18 cellular contexts compared by ENCODE assay signal in genomic region chr6:161188547-161189465, GRCh38.
DNase-seq lines count a peak whose midpoint lies in the region; ATAC-seq, FAIRE-seq and TF ChIP-seq lines count a peak whose summit lies in the region.
"Had no signal": no experiment of that assay in that cellular context is flagged by ENCODE, and none has a peak within 500 bp of the region (broad histone marks: within the 10 kb centered on the region; RNA-seq: fewer than 3 reads in every experiment).

No MANE protein-coding gene starts in this region.

- TF ChIP-seq POLR2A in HepG2 (IDR thresholded peaks at IDR 0.05; ENCODE audit: insufficient read depth in 1 of 2, low read depth in 2 of 2, low read length in 2 of 2) (no peak), right lobe of liver (IDR thresholded peaks at IDR 0.05) (no peak), K562 (conservative IDR thresholded peaks at IDR 0.05) (no peak)

- CTCF ChIA-PET in HepG2 (lab: Yijun Ruan, JAX; ENCODE audit: low intra/inter-chr PET ratio, low total read pairs) (no interaction called here), K562 (lab: Yijun Ruan, JAX; ENCODE audit: low intra/inter-chr PET ratio) (interaction anchor here (0.7 kb wide), 1 partner anchor 10 kb away, joined by 3 read pairs; no protein-coding TSS in a partner anchor)
- CTCF ChIA-PET in activated CD4-positive, alpha-beta memory T cell treated with anti-CD3 and anti-CD28 coated beads, Interleukin-2, amount 10 ng/mL, durations not matched to agents 7 days and 5 days (lab: Charles Lee): no interaction called here

- no peaks in the 10 kb centered on the region for H3K27me3 Mint-ChIP-seq in activated CD4-positive, alpha-beta memory T cell treated with anti-CD3 and anti-CD28 coated beads, Interleukin-2, amount 10 ng/mL, durations not matched to agents 7 days and 5 days
- H3K27me3 Mint-ChIP-seq: CD4-positive, CD25-positive, alpha-beta regulatory T cell had no signal

- H3K4me1 ChIP-seq in HepG2 (ENCODE audit: insufficient read depth, low read length) (no peaks in the 10 kb centered on the region), right lobe of liver (no peaks in the 10 kb centered on the region), K562 (replicated peaks in 1 of 2; ENCODE audit: control insufficient read depth in 2 of 2, insufficient read depth in 2 of 2, low read length in 2 of 2) (peaks cover 2 to 8% of the 10 kb centered on the region in 2 experiments; a peak in 3 of 5 replicates)
- H3K4me1 ChIP-seq: HAP-1 had no signal

- no peak overlapping the region for H3K4me2 ChIP-seq in HepG2 (ENCODE audit: low read depth, low read length)
- H3K4me2 ChIP-seq in K562 (ENCODE audit: insufficient read depth, low read length): no peak overlapping the region
- H3K4me2 ChIP-seq: BLaER1 treated with 17β-estradiol and CSF1 and Interleukin-3, amounts not matched to agents 10 nM and 100 nM had no signal

- no peak for FAIRE-seq in HepG2 (lab: Jason Lieb, UNC)
- no peak for FAIRE-seq in K562 (lab: Jason Lieb, UNC)
- FAIRE-seq: GM12878, HTR-8/SVneo had no signal

- TF ChIP-seq RAD21 in HepG2 (CRISPR knock-in tag; IDR thresholded peaks at IDR 0.05) (no peak), K562 (CRISPR knock-in tag; conservative IDR thresholded peaks at IDR 0.05 in 1 of 2, IDR thresholded peaks at IDR 0.05 in 1 of 2) (no peak)

- H3K27ac Mint-ChIP-seq in activated CD4-positive, alpha-beta memory T cell treated with anti-CD3 and anti-CD28 coated beads, Interleukin-2, amount 10 ng/mL, durations not matched to agents 7 days and 5 days: no peak overlapping the region
- H3K27ac Mint-ChIP-seq: CD4-positive, CD25-positive, alpha-beta regulatory T cell had no signal

- H3K4me3 Mint-ChIP-seq in activated CD4-positive, alpha-beta memory T cell treated with anti-CD3 and anti-CD28 coated beads, Interleukin-2, amount 10 ng/mL, durations not matched to agents 7 days and 5 days: no peak overlapping the region
- H3K4me3 Mint-ChIP-seq: CD4-positive, CD25-positive, alpha-beta regulatory T cell had no signal

- H3K36me3 Mint-ChIP-seq in activated CD4-positive, alpha-beta memory T cell treated with anti-CD3 and anti-CD28 coated beads, Interleukin-2, amount 10 ng/mL, durations not matched to agents 7 days and 5 days (ENCODE audit: low read depth): peaks cover 15% of the 10 kb centered on the region

- peaks cover 10% of the 10 kb centered on the region for H3K4me1 Mint-ChIP-seq in activated CD4-positive, alpha-beta memory T cell treated with anti-CD3 and anti-CD28 coated beads, Interleukin-2, amount 10 ng/mL, durations not matched to agents 7 days and 5 days

- H3K4me3 ChIP-seq in HepG2 (replicated peaks in 1 of 3; ENCODE audit: insufficient read depth in 1 of 3, low read depth in 2 of 3, low read length in 3 of 3) (no peak overlapping the region), right lobe of liver (no peak overlapping the region), K562 (no peak overlapping the region), dorsolateral prefrontal cortex (no peak overlapping the region)
- H3K4me3 ChIP-seq: BLaER1 treated with 17β-estradiol and CSF1 and Interleukin-3, amounts not matched to agents 10 nM and 100 nM; GM12878; HAP-1 had no signal

- H3K9ac ChIP-seq in HepG2 (ENCODE audit: insufficient read depth, low read depth, low read length) (no peak overlapping the region), K562 (ENCODE audit: insufficient read depth in 1 of 2, low read depth in 2 of 2, low read length in 2 of 2) (no peak overlapping the region)
- H3K9ac ChIP-seq: BLaER1 treated with 17β-estradiol and CSF1 and Interleukin-3, amounts not matched to agents 10 nM and 100 nM had no signal

- TF ChIP-seq CTCF in HepG2 (CRISPR knock-in tag; IDR thresholded peaks at IDR 0.05): no peak
- TF ChIP-seq CTCF in right lobe of liver (IDR thresholded peaks at IDR 0.05): no peak
- TF ChIP-seq CTCF in K562 (IDR thresholded peaks at IDR 0.05 in 2 of 3, conservative IDR thresholded peaks at IDR 0.05 in 1 of 3; ENCODE audit: insufficient read depth in 2 of 3, low read depth in 1 of 3, low read length in 3 of 3): no peak
- TF ChIP-seq CTCF in dorsolateral prefrontal cortex (IDR thresholded peaks at IDR 0.05 in 54 of 56, conservative IDR thresholded peaks at IDR 0.05 in 2 of 56; ENCODE audit: low read depth in 1 of 56, partially characterized antibody in 56 of 56): no peak

- no peak for TF ChIP-seq EP300 in HepG2 (IDR thresholded peaks at IDR 0.05; ENCODE audit: low read depth in 2 of 2, low read length in 2 of 2)
- TF ChIP-seq EP300 in HepG2 (CRISPR knock-in tag; IDR thresholded peaks at IDR 0.05; ENCODE audit: borderline replicate concordance): no peak
- TF ChIP-seq EP300 in K562 (IDR thresholded peaks at IDR 0.05; ENCODE audit: low read length): no peak

- DNase-seq in HepG2 (ENCODE audit: low spot score) (no peak), right lobe of liver (no peak), K562 (ENCODE audit: extremely low read depth in 1 of 4, low spot score in 3 of 4) (no peak), dorsolateral prefrontal cortex (no peak), DMS153 treated with DMSO at 0.1 percent for 48 hours (lab: John Stamatoyannopoulos, UW; ENCODE audit: unreplicated experiment) (no peak), GF-D8 (lab: John Stamatoyannopoulos, UW) (no peak)
- DNase-seq in activated CD4-positive, alpha-beta memory T cell treated with anti-CD3 and anti-CD28 coated beads, Interleukin-2, amount 10 ng/mL, durations not matched to agents 7 days and 5 days: no peak
- DNase-seq: 8988T; ACHN; CD4-positive, CD25-positive, alpha-beta regulatory T cell; DMS53; GOT3; KBM-7 had no signal

- H3K36me3 ChIP-seq in HepG2 (replicated peaks in 1 of 2; ENCODE audit: control insufficient read depth in 1 of 2, insufficient read depth in 2 of 2, low read length in 2 of 2) (no peaks in the 10 kb centered on the region), right lobe of liver (no peaks in the 10 kb centered on the region), K562 (ENCODE audit: control insufficient read depth, insufficient read depth, low read length) (no peaks in the 10 kb centered on the region)
- H3K36me3 ChIP-seq: HAP-1 had no signal

- in situ Hi-C loops in HepG2 (cut with HindIII; ENCODE audit: extremely low pct_ligation_motif_present, low pct_unique_long_range_greater_than_20kb): no loop called here
- in situ Hi-C loops in K562 (cut with MboI): no loop called here

- BruUV-seq in HepG2 (replicated peaks; lab: Mats Ljungman, UMichigan) (no TSS peak), K562 (replicated peaks; lab: Mats Ljungman, UMichigan) (no TSS peak)

- H3K27ac ChIP-seq in HepG2 (ENCODE audit: extremely low read length, insufficient read depth, low read length): no peak overlapping the region
- H3K27ac ChIP-seq in right lobe of liver: no peak overlapping the region
- H3K27ac ChIP-seq in K562 (ENCODE audit: extremely low read depth, low read depth, low read length): no peak overlapping the region
- H3K27ac ChIP-seq in dorsolateral prefrontal cortex: peak overlapping the region in 31 of 59 donors; percentile 3 to 76 (median 36)
- H3K27ac ChIP-seq: BLaER1 treated with 17β-estradiol and CSF1 and Interleukin-3, amounts not matched to agents 10 nM and 100 nM had no signal

- 40% methylated on average over 19 of the region's 19 CpGs for WGBS in HepG2 (ENCODE audit: low lambda C conversion rate)
- 72% methylated on average over 13 of the region's 19 CpGs for WGBS in right lobe of liver (ENCODE audit: insufficient coverage, low coverage, low lambda C conversion rate, missing lambda C conversion rate)
- 58% methylated on average over 19 of the region's 19 CpGs for WGBS in K562 (ENCODE audit: insufficient coverage, low coverage, missing lambda C conversion rate)

- H4K20me1 ChIP-seq in HepG2 (ENCODE audit: insufficient read depth, low read length) (no peaks in the 10 kb centered on the region), K562 (replicated peaks; ENCODE audit: control insufficient read depth, insufficient read depth, low read length) (no peaks in the 10 kb centered on the region)
- H4K20me1 ChIP-seq: BLaER1 treated with 17β-estradiol and CSF1 and Interleukin-3, amounts not matched to agents 10 nM and 100 nM had no signal

- intact Hi-C loops in HepG2 (cut with micrococcal nuclease; ENCODE audit: unreplicated experiment): no loop called here
- intact Hi-C loops in right lobe of liver (cut with DNase I): no loop called here
- intact Hi-C loops in K562 (cut with micrococcal nuclease): no loop called here
- intact Hi-C loops in dorsolateral prefrontal cortex (cut with DNase I): no loop called here

- H3K27me3 ChIP-seq in HepG2 (ENCODE audit: control insufficient read depth in 1 of 2, insufficient read depth in 2 of 2, low read length in 2 of 2) (no peaks in the 10 kb centered on the region), right lobe of liver (no peaks in the 10 kb centered on the region), K562 (ENCODE audit: control insufficient read depth in 2 of 2, insufficient read depth in 2 of 2, low read length in 2 of 2) (no peaks in the 10 kb centered on the region), dorsolateral prefrontal cortex (no peaks in the 10 kb centered on the region)
- H3K27me3 ChIP-seq: BLaER1 treated with 17β-estradiol and CSF1 and Interleukin-3, amounts not matched to agents 10 nM and 100 nM had no signal

- H3K9me3 ChIP-seq in HepG2 (ENCODE audit: low read length) (peaks cover 8% of the 10 kb centered on the region; the same call in 1 of the 2 replicates), right lobe of liver (no peaks in the 10 kb centered on the region), K562 (replicated peaks; ENCODE audit: control insufficient read depth, insufficient read depth, low read depth, low read length) (peaks cover 7% of the 10 kb centered on the region; the same call in 1 of the 2 replicates)
- H3K9me3 ChIP-seq: HAP-1 had no signal

- no peaks in the 10 kb centered on the region for H3K9me1 ChIP-seq in K562 (ENCODE audit: control insufficient read depth, insufficient read depth, low read length)

- H3K9me3 Mint-ChIP-seq in activated CD4-positive, alpha-beta memory T cell treated with anti-CD3 and anti-CD28 coated beads, Interleukin-2, amount 10 ng/mL, durations not matched to agents 7 days and 5 days: peaks cover 6% of the 10 kb centered on the region

- H2AFZ ChIP-seq in HepG2 (ENCODE audit: low read length) (no peak overlapping the region), K562 (ENCODE audit: low read depth, low read length) (peak overlapping the region; percentile 12; the same call in 1 of the 2 replicates)

- POLR2A ChIA-PET in HepG2 (lab: Yijun Ruan, JAX): no interaction called here
- POLR2A ChIA-PET in K562 (lab: Yijun Ruan, JAX): no interaction called here
- POLR2A ChIA-PET in activated CD4-positive, alpha-beta memory T cell treated with anti-CD3 and anti-CD28 coated beads, Interleukin-2, amount 10 ng/mL, durations not matched to agents 7 days and 5 days (lab: Charles Lee): no interaction called here

- H3K79me2 ChIP-seq in HepG2 (ENCODE audit: insufficient read depth, low read length): no peaks in the 10 kb centered on the region
- H3K79me2 ChIP-seq in K562 (ENCODE audit: control insufficient read depth, insufficient read depth, low read length): no peaks in the 10 kb centered on the region

- ATAC-seq in HepG2 (no peak), right lobe of liver (no peak), K562 (no peak), GM21528 (IDR thresholded peaks at IDR 0.05; ENCODE audit: low FRiP score, unreplicated experiment) (no peak)
- ATAC-seq: GM12878 had no signal

TF ChIP-seq in HepG2, 621 proteins besides CTCF, POLR2A, EP300 and RAD21 (continues in another document):
- TF ChIP-seq ZNF724P (CRISPR knock-in tag; IDR thresholded peaks at IDR 0.05; ENCODE audit: borderline replicate concordance): no peak

TF ChIP-seq in K562, 482 proteins besides CTCF, POLR2A, EP300 and RAD21 (continues in another document):
- TF ChIP-seq EP400 (IDR thresholded peaks at IDR 0.05): no peak

Comparison
In these comparisons a context has a peak if more than half of its experiments do, and no peak if none do; other contexts are left out.
1. H3K27ac ChIP-seq: peak in dorsolateral prefrontal cortex (31 of 59); none in HepG2 (single experiment), right lobe of liver (0 of 3) and K562 (single experiment).
2. Of the 241 proteins assayed by ChIP-seq in both HepG2 and K562: peak only in HepG2: MNT; only in K562: none; in both: RFX1; in neither: 239.